11 cellular contexts compared by ENCODE assay signal in genomic region chr10:4033341-4033896, GRCh38.
A peak's percentile ranks its signal among the peaks of the same experiment; 100 is the strongest.
DNase-seq lines count a peak whose midpoint lies in the region; ATAC-seq and TF ChIP-seq lines count a peak whose summit lies in the region.
"Had no signal": no experiment of that assay in that cellular context is flagged by ENCODE, and none has a peak within 500 bp of the region (broad histone marks: within the 10 kb centered on the region; RNA-seq: fewer than 3 reads in every experiment).

No MANE protein-coding gene starts in this region.

- H3K9me3 ChIP-seq in CD4-positive, CD25-positive, alpha-beta regulatory T cell (ENCODE audit: control insufficient read depth in 2 of 2, low read length in 2 of 2) = no peaks in the 10 kb centered on the region
- H3K9me3 ChIP-seq in gastroesophageal sphincter (no peaks in the 10 kb centered on the region), right cardiac atrium (ENCODE audit: control insufficient read depth, low read length) (no peaks in the 10 kb centered on the region)
- H3K9me3 ChIP-seq: BLaER1 treated with 17β-estradiol and CSF1 and Interleukin-3, amounts not matched to agents 10 nM and 100 nM; stomach had no signal

- peak overlapping the region; percentile 33 for H3K4me3 ChIP-seq in CD4-positive, CD25-positive, alpha-beta regulatory T cell (ENCODE audit: low read depth, low read length)
- H3K4me3 ChIP-seq in gastroesophageal sphincter = no peak overlapping the region
- H3K4me3 ChIP-seq in right cardiac atrium (ENCODE audit: low read length) = no peak overlapping the region
- H3K4me3 ChIP-seq: BLaER1 treated with 17β-estradiol and CSF1 and Interleukin-3, amounts not matched to agents 10 nM and 100 nM; stomach had no signal

- 68 to 94% methylated on average over 2 to 5 of the region's 8 CpGs for WGBS in gastroesophageal sphincter (ENCODE audit: low coverage in 1 of 2), 2 donors
- 93% methylated on average over 8 of the region's 8 CpGs for WGBS in right cardiac atrium

- peak; percentile 57 to 63 for ATAC-seq in CD4-positive, CD25-positive, alpha-beta regulatory T cell (ENCODE audit: low read depth in 2 of 2)
- ATAC-seq in GM19035 (IDR thresholded peaks at IDR 0.05; ENCODE audit: unreplicated experiment) = peak; percentile 84
- ATAC-seq in HG02938 (IDR thresholded peaks at IDR 0.05; ENCODE audit: unreplicated experiment) = peak; percentile 94
- ATAC-seq in gastroesophageal sphincter = no peak
- no peak for ATAC-seq in right cardiac atrium

- H3K27me3 ChIP-seq in CD4-positive, CD25-positive, alpha-beta regulatory T cell (ENCODE audit: control insufficient read depth, insufficient read depth, low read length) = no peaks in the 10 kb centered on the region
- H3K27me3 ChIP-seq in gastroesophageal sphincter = no peaks in the 10 kb centered on the region
- H3K27me3 ChIP-seq in right cardiac atrium (ENCODE audit: control insufficient read depth, insufficient read depth) = no peaks in the 10 kb centered on the region
- H3K27me3 ChIP-seq: BLaER1 treated with 17β-estradiol and CSF1 and Interleukin-3, amounts not matched to agents 10 nM and 100 nM; stomach had no signal

- H3K36me3 Mint-ChIP-seq in CD4-positive, CD25-positive, alpha-beta regulatory T cell = no peaks in the 10 kb centered on the region
- no peaks in the 10 kb centered on the region for H3K36me3 Mint-ChIP-seq in activated CD4-positive, alpha-beta memory T cell treated with anti-CD3 and anti-CD28 coated beads for 36 hours

- no peaks in the 10 kb centered on the region for H3K9me3 Mint-ChIP-seq in CD4-positive, CD25-positive, alpha-beta regulatory T cell
- no peaks in the 10 kb centered on the region for H3K9me3 Mint-ChIP-seq in activated CD4-positive, alpha-beta memory T cell treated with anti-CD3 and anti-CD28 coated beads for 36 hours

- peaks cover 11 to 30% (median 24%) of the 10 kb centered on the region in 4 donors for H3K4me1 Mint-ChIP-seq in CD4-positive, CD25-positive, alpha-beta regulatory T cell
- H3K4me1 Mint-ChIP-seq in activated CD4-positive, alpha-beta memory T cell treated with anti-CD3 and anti-CD28 coated beads for 36 hours (ENCODE audit: low read depth) = peaks cover 33% of the 10 kb centered on the region

- peak overlapping the region; percentile 56 to 85 (median 65) for H3K27ac Mint-ChIP-seq in CD4-positive, CD25-positive, alpha-beta regulatory T cell
- peak overlapping the region; percentile 6 for H3K27ac Mint-ChIP-seq in activated CD4-positive, alpha-beta memory T cell treated with anti-CD3 and anti-CD28 coated beads for 36 hours

- TF ChIP-seq EP300 in gastroesophageal sphincter (IDR thresholded peaks at IDR 0.05) = no peak

- no peaks in the 10 kb centered on the region for H3K36me3 ChIP-seq in CD4-positive, CD25-positive, alpha-beta regulatory T cell (ENCODE audit: control insufficient read depth, insufficient read depth, low read length)
- no peaks in the 10 kb centered on the region for H3K36me3 ChIP-seq in gastroesophageal sphincter
- H3K36me3 ChIP-seq: BLaER1 treated with 17β-estradiol and CSF1 and Interleukin-3, amounts not matched to agents 10 nM and 100 nM; stomach had no signal

- TF ChIP-seq CTCF in gastroesophageal sphincter (IDR thresholded peaks at IDR 0.05) = no peak

- no peaks in the 10 kb centered on the region for H3K27me3 Mint-ChIP-seq in CD4-positive, CD25-positive, alpha-beta regulatory T cell
- no peaks in the 10 kb centered on the region for H3K27me3 Mint-ChIP-seq in activated CD4-positive, alpha-beta memory T cell treated with anti-CD3 and anti-CD28 coated beads for 36 hours

- peak overlapping the region in 2 of 4 donors; percentile 42 to 53 for H3K4me3 Mint-ChIP-seq in CD4-positive, CD25-positive, alpha-beta regulatory T cell
- no peak overlapping the region for H3K4me3 Mint-ChIP-seq in activated CD4-positive, alpha-beta memory T cell treated with anti-CD3 and anti-CD28 coated beads for 36 hours

- no peak overlapping the region for H3K27ac ChIP-seq in CD4-positive, CD25-positive, alpha-beta regulatory T cell (ENCODE audit: insufficient read depth, low read length, poor library complexity, severe bottlenecking)
- H3K27ac ChIP-seq in gastroesophageal sphincter = peak overlapping the region in 1 of 4 donors; percentile 81
- H3K27ac ChIP-seq in right cardiac atrium (ENCODE audit: low read length) = no peak overlapping the region
- H3K27ac ChIP-seq: BLaER1 treated with 17β-estradiol and CSF1 and Interleukin-3, amounts not matched to agents 10 nM and 100 nM had no signal

- POLR2A ChIA-PET in activated CD4-positive, alpha-beta memory T cell treated with anti-CD3 and anti-CD28 coated beads for 36 hours (lab: Charles Lee) = no interaction called here

- CTCF ChIA-PET in activated CD4-positive, alpha-beta memory T cell treated with anti-CD3 and anti-CD28 coated beads for 36 hours (lab: Charles Lee) = no interaction called here

- H3K4me1 ChIP-seq in CD4-positive, CD25-positive, alpha-beta regulatory T cell (ENCODE audit: control insufficient read depth, insufficient read depth, low read length, poor library complexity, severe bottlenecking) = peaks cover 16% of the 10 kb centered on the region
- H3K4me1 ChIP-seq in gastroesophageal sphincter = peaks cover 0 to 8% (median 0%) of the 10 kb centered on the region in 3 donors
- no peaks in the 10 kb centered on the region for H3K4me1 ChIP-seq in right cardiac atrium (ENCODE audit: control insufficient read depth, insufficient read depth, low read length)

- no peak for TF ChIP-seq POLR2A in gastroesophageal sphincter (IDR thresholded peaks at IDR 0.05)

- intact Hi-C loops in activated CD4-positive, alpha-beta memory T cell treated with anti-CD3 and anti-CD28 coated beads for 36 hours (cut with micrococcal nuclease) = loop anchor here (1.0 to 10.0 kb wide), 4 partner anchors 33 to 619 kb away; no protein-coding TSS in a partner anchor
- intact Hi-C loops in right cardiac atrium (cut with DNase I) = no loop called here

- peak in 1 of 3 donors; percentile 54 for DNase-seq in CD4-positive, CD25-positive, alpha-beta regulatory T cell
- DNase-seq in activated CD4-positive, alpha-beta memory T cell treated with anti-CD3 and anti-CD28 coated beads for 36 hours = peak; percentile 33
- DNase-seq in right cardiac atrium (no peak), ureter (ENCODE audit: low spot score) (no peak)
- DNase-seq in stimulated activated naive CD4-positive, alpha-beta T cell treated with Interleukin-2 at 50 U/mL for 16 hours (lab: John Stamatoyannopoulos, UW) = no peak
- DNase-seq: NCI-H526 treated with DMSO at 0.1 percent for 48 hours, stomach had no signal

Comparison
In these comparisons a context has a peak if more than half of its experiments do, and no peak if none do; other contexts are left out.
1. ATAC-seq: peak in CD4-positive, CD25-positive, alpha-beta regulatory T cell (2 of 2), GM19035 (single experiment) and HG02938 (single experiment); none in gastroesophageal sphincter (single experiment) and right cardiac atrium (0 of 2).